Comparison of ENCODE assay signal across 17 cellular contexts in the genomic region with DNA sequence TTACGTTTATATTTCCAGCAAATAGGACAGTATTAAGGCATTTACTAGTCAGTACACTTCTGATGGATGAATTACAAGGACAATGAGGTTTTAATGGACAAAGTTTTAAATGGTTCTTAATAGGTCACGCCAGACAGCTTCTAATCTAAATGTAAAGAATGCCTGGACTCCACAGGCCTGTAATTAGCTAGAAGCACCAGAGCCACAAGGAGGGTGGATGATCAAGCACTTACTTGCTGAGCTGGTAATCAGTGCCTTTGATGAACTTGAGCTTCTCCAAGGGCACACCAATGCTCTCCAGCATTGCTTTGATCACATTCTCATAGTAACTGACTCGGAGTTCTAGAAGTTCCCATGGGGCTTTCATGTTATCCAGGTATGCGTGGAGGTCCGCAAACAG. TPM values are rescaled to one million over a fixed set of nuclear protein-coding genes. Genes with fewer than 3 reads are reported as not detected.
DNase-seq lines count a peak whose midpoint lies in the region; ATAC-seq and TF ChIP-seq lines count a peak whose summit lies in the region.
"Had no signal": no experiment of that assay in that cellular context is flagged by ENCODE, and none has a peak within 500 bp of the region (broad histone marks: within the 10 kb centered on the region; RNA-seq: fewer than 3 reads in every experiment).

No MANE protein-coding gene starts in this region.

- H3K4ac ChIP-seq in IMR-90 (ENCODE audit: low read depth, low read length) (no peak overlapping the region), mesendoderm (ENCODE audit: low read depth, low read length) (no peak overlapping the region)

- H3K79me1 ChIP-seq in IMR-90 (ENCODE audit: low read depth in 1 of 2, low read length in 2 of 2) (peaks cover 33 to 84% of the 10 kb centered on the region in 2 experiments), mesendoderm (ENCODE audit: low read length) (peaks cover 19% of the 10 kb centered on the region)

- H3K9me2 ChIP-seq in hepatocyte (replicated peaks; ENCODE audit: insufficient read depth): no peaks in the 10 kb centered on the region

- TF ChIP-seq RAD21 in IMR-90 (IDR thresholded peaks at IDR 0.05; ENCODE audit: low read length): no peak

- dilution Hi-C loops in IMR-90 (cut with HindIII; ENCODE audit: low sequenced_read_pairs, unreplicated experiment): no loop called here

- H2AK5ac ChIP-seq in IMR-90 (ENCODE audit: low read depth, low read length): no peak overlapping the region
- H2AK5ac ChIP-seq in mesendoderm (ENCODE audit: low read length): no peak overlapping the region

- H3K9ac ChIP-seq in IMR-90 (ENCODE audit: low read depth, low read length): no peak overlapping the region
- H3K9ac ChIP-seq in mesendoderm (ENCODE audit: low read length): no peak overlapping the region
- H3K9ac ChIP-seq: BLaER1 treated with 17β-estradiol and CSF1 and Interleukin-3, amounts not matched to agents 10 nM and 100 nM had no signal

- in situ Hi-C loops in IMR-90 (cut with MboI; ENCODE audit: low sequenced_read_pairs): no loop called here

- no peak for TF ChIP-seq POLR2A in IMR-90 (IDR thresholded peaks at IDR 0.05; ENCODE audit: low read depth, low read length)

- H3K23ac ChIP-seq in IMR-90 (ENCODE audit: low read depth, low read length) (peak overlapping the region; percentile 56; the same call in 1 of the 2 replicates), mesendoderm (ENCODE audit: low read length) (no peak overlapping the region)

- H4K5ac ChIP-seq in IMR-90 (ENCODE audit: low read depth, low read length): no peak overlapping the region
- H4K5ac ChIP-seq in mesendoderm (ENCODE audit: low read length): no peak overlapping the region

- 90% methylated on average over 2 of the region's 5 CpGs; no CpG with 5 or more reads in 1 of the 2 experiments for WGBS in IMR-90 (ENCODE audit: extremely low coverage in 2 of 2, insufficient read length in 1 of 2), 2 experiments
- WGBS in hepatocyte (ENCODE audit: low lambda C conversion rate, missing lambda C conversion rate): 61% methylated on average over 5 of the region's 5 CpGs
- no CpG with 5 or more reads among the region's 5 CpGs for WGBS in mesendoderm (ENCODE audit: extremely low coverage, insufficient coverage, low lambda C conversion rate)

- H3K9me1 ChIP-seq in IMR-90 (ENCODE audit: insufficient read depth, low read length): peaks cover 11% of the 10 kb centered on the region

- no peak overlapping the region for H2BK120ac ChIP-seq in IMR-90 (ENCODE audit: low read depth, low read length)
- no peak overlapping the region for H2BK120ac ChIP-seq in mesendoderm (ENCODE audit: low read depth, low read length)

- H3K27me3 Mint-ChIP-seq in Caco-2 (ENCODE audit: insufficient read depth, unreplicated experiment): no peaks in the 10 kb centered on the region
- H3K27me3 Mint-ChIP-seq: B cell, IgD-negative memory B cell had no signal

- H3K36me3 Mint-ChIP-seq in Caco-2 (ENCODE audit: insufficient read depth, unreplicated experiment): peaks cover 92% of the 10 kb centered on the region

- H3K9me3 ChIP-seq in Caco-2 (no peaks in the 10 kb centered on the region), IMR-90 (ENCODE audit: control insufficient read depth, insufficient read depth, low read length) (no peaks in the 10 kb centered on the region), hepatocyte (ENCODE audit: low read depth) (no peaks in the 10 kb centered on the region)

- H3K56ac ChIP-seq in IMR-90 (ENCODE audit: extremely low read depth, insufficient read depth, low read length) (no peak overlapping the region), mesendoderm (ENCODE audit: low read length) (no peak overlapping the region)

- H2BK5ac ChIP-seq in IMR-90 (ENCODE audit: low read depth, low read length, poor library complexity, severe bottlenecking): no peak overlapping the region
- H2BK5ac ChIP-seq in mesendoderm (ENCODE audit: low read length): peak overlapping the region; percentile 76

- H3K4me3 ChIP-seq in Caco-2 (ENCODE audit: low read depth, low read length): no peak overlapping the region
- H3K4me3 ChIP-seq in IMR-90 (ENCODE audit: insufficient read depth, low read depth, low read length): no peak overlapping the region
- no peak overlapping the region for H3K4me3 ChIP-seq in hepatocyte
- no peak overlapping the region for H3K4me3 ChIP-seq in mesendoderm (ENCODE audit: low read length)
- H3K4me3 ChIP-seq: BLaER1 treated with 17β-estradiol and CSF1 and Interleukin-3, amounts not matched to agents 10 nM and 100 nM; GM23338 had no signal

- H2BK15ac ChIP-seq in IMR-90 (ENCODE audit: low read depth, low read length): no peak overlapping the region
- no peak overlapping the region for H2BK15ac ChIP-seq in mesendoderm (replicated peaks; ENCODE audit: low read depth)

- H2AFZ ChIP-seq in IMR-90 (replicated peaks; ENCODE audit: low read length, poor library complexity) (no peak overlapping the region), hepatocyte (no peak overlapping the region)
- H2AFZ ChIP-seq: GM23338 had no signal

- CTCF ChIA-PET in Caco-2 (lab: Charles Lee) (no interaction called here), IMR-90 (lab: Yijun Ruan, JAX) (no interaction called here)

- no peaks in the 10 kb centered on the region for H3K36me3 ChIP-seq in Caco-2 (ENCODE audit: control insufficient read depth, insufficient read depth, low read length)
- peaks cover 35% of the 10 kb centered on the region for H3K36me3 ChIP-seq in IMR-90 (ENCODE audit: control insufficient read depth, insufficient read depth, low read length)
- no peaks in the 10 kb centered on the region for H3K36me3 ChIP-seq in hepatocyte (replicated peaks; ENCODE audit: insufficient read depth, low read depth)
- H3K36me3 ChIP-seq in mesendoderm (ENCODE audit: control insufficient read depth, insufficient read depth, low read length): peaks cover 16% of the 10 kb centered on the region

- POLR2A ChIA-PET in Caco-2 (lab: Charles Lee): interaction anchor here (0.5 kb wide), 1 partner anchor 290 kb away, joined by 3 read pairs; no protein-coding TSS in a partner anchor
- POLR2A ChIA-PET in IMR-90 (lab: Charles Lee; ENCODE audit: unreplicated experiment): no interaction called here

- no peak for ATAC-seq in IMR-90 (ENCODE audit: low read depth)
- ATAC-seq in GM19395 (IDR thresholded peaks at IDR 0.05; ENCODE audit: unreplicated experiment): no peak
- ATAC-seq: CD8-positive, alpha-beta T cell; GM23338 had no signal

- no peak overlapping the region for H3K14ac ChIP-seq in IMR-90 (replicated peaks; ENCODE audit: low read depth, low read length)

- H3K79me2 ChIP-seq in hepatocyte (peaks cover 73% of the 10 kb centered on the region), mesendoderm (ENCODE audit: control insufficient read depth, insufficient read depth, low read length) (peaks cover 70% of the 10 kb centered on the region)

- no peak overlapping the region for H4K8ac ChIP-seq in IMR-90 (ENCODE audit: low read depth in 2 of 2, low read length in 2 of 2)
- H4K8ac ChIP-seq in mesendoderm (ENCODE audit: low read depth, low read length): no peak overlapping the region

- H3K18ac ChIP-seq in IMR-90 (ENCODE audit: low read depth, low read length): no peak overlapping the region
- peak overlapping the region; percentile 12 for H3K18ac ChIP-seq in mesendoderm (ENCODE audit: low read length)

- no peak overlapping the region for H3K27ac ChIP-seq in IMR-90 (ENCODE audit: insufficient read depth, low read length)
- H3K27ac ChIP-seq in hepatocyte: peak overlapping the region; percentile 11
- H3K27ac ChIP-seq in mesendoderm (ENCODE audit: low read depth, low read length): peak overlapping the region; percentile 68
- H3K27ac ChIP-seq: BLaER1 treated with 17β-estradiol and CSF1 and Interleukin-3, amounts not matched to agents 10 nM and 100 nM; HL-60 had no signal

- peak overlapping the region; percentile 70 for H3K27ac Mint-ChIP-seq in Caco-2 (ENCODE audit: unreplicated experiment)
- H3K27ac Mint-ChIP-seq: B cell; CD8-positive, alpha-beta T cell; HFFc6 had no signal

- no peak for TF ChIP-seq CTCF in Caco-2 (IDR thresholded peaks at IDR 0.05; ENCODE audit: insufficient read depth in 1 of 2, low read depth in 1 of 2, low read length in 1 of 2, severe bottlenecking in 1 of 2, unreplicated experiment in 1 of 2)
- no peak for TF ChIP-seq CTCF in IMR-90 (conservative IDR thresholded peaks at IDR 0.05; ENCODE audit: low read depth, low read length)
- TF ChIP-seq CTCF in hepatocyte (IDR thresholded peaks at IDR 0.05; ENCODE audit: poor library complexity): no peak

- H3K4me2 ChIP-seq in IMR-90 (ENCODE audit: low read depth, low read length) (no peak overlapping the region), hepatocyte (no peak overlapping the region), mesendoderm (ENCODE audit: low read length) (no peak overlapping the region)
- H3K4me2 ChIP-seq: BLaER1 treated with 17β-estradiol and CSF1 and Interleukin-3, amounts not matched to agents 10 nM and 100 nM; GM23338 had no signal

- no peaks in the 10 kb centered on the region for H3K9me3 Mint-ChIP-seq in Caco-2 (ENCODE audit: unreplicated experiment)
- H3K9me3 Mint-ChIP-seq: CD8-positive, alpha-beta T cell; GM23338; HFFc6; IgD-negative memory B cell had no signal

- H3K4me3 Mint-ChIP-seq in Caco-2 (ENCODE audit: unreplicated experiment): no peak overlapping the region
- H3K4me3 Mint-ChIP-seq: B cell; CD8-positive, alpha-beta T cell; GM23338; HFFc6 had no signal

- H4K91ac ChIP-seq in IMR-90 (ENCODE audit: insufficient read depth, low read depth, low read length): no peak overlapping the region

- H4K20me1 ChIP-seq in IMR-90 (ENCODE audit: insufficient read depth, low read length) (peaks cover 64% of the 10 kb centered on the region), hepatocyte (ENCODE audit: insufficient read depth, poor library complexity, severe bottlenecking) (peaks cover 32% of the 10 kb centered on the region)

- intact Hi-C loops in Caco-2 (cut with micrococcal nuclease; ENCODE audit: unreplicated experiment) (no loop called here), IMR-90 (cut with micrococcal nuclease) (no loop called here)

- no peaks in the 10 kb centered on the region for H3K27me3 ChIP-seq in Caco-2 (replicated peaks; ENCODE audit: control insufficient read depth, insufficient read depth, low read length)
- no peaks in the 10 kb centered on the region for H3K27me3 ChIP-seq in IMR-90 (ENCODE audit: control insufficient read depth, insufficient read depth, low read length)
- no peaks in the 10 kb centered on the region for H3K27me3 ChIP-seq in hepatocyte
- no peaks in the 10 kb centered on the region for H3K27me3 ChIP-seq in mesendoderm (ENCODE audit: insufficient read depth, low read length, poor library complexity)
- H3K27me3 ChIP-seq: BLaER1 treated with 17β-estradiol and CSF1 and Interleukin-3, amounts not matched to agents 10 nM and 100 nM had no signal

- no peak for DNase-seq in Caco-2
- DNase-seq in IMR-90: no peak
- no peak for DNase-seq in hepatocyte (ENCODE audit: low spot score)
- DNase-seq in mesendoderm: peak; percentile 73
- no peak for DNase-seq in anterior cingulate cortex (lab: John Stamatoyannopoulos, UW)
- no peak for DNase-seq in stimulated activated CD4-positive, alpha-beta T cell treated with anti-CD3 and anti-CD28 coated beads, Interleukin-4, amount 100 ng/mL, for 4 hours
- DNase-seq: CD8-positive, alpha-beta T cell; DMS 273 treated with DMSO at 0.1 percent for 48 hours; DMS53; HCEC 1CT; HFFc6 had no signal

- BruUV-seq in Caco-2 (replicated peaks; lab: Mats Ljungman, UMichigan): no TSS peak
- BruUV-seq in IMR-90 (replicated peaks; lab: Mats Ljungman, UMichigan): no TSS peak

- no peak overlapping the region for H2AK9ac ChIP-seq in IMR-90 (replicated peaks; ENCODE audit: low read depth, low read length, poor library complexity)

- H2BK20ac ChIP-seq in IMR-90 (ENCODE audit: low read depth, low read length): no peak overlapping the region

- H3K4me1 Mint-ChIP-seq in Caco-2 (ENCODE audit: low read depth, unreplicated experiment): peaks cover 29% of the 10 kb centered on the region

- peaks cover 27% of the 10 kb centered on the region for H3K4me1 ChIP-seq in Caco-2
- H3K4me1 ChIP-seq in IMR-90 (ENCODE audit: control insufficient read depth, insufficient read depth, low read length): peaks cover 5% of the 10 kb centered on the region
- peaks cover 30% of the 10 kb centered on the region for H3K4me1 ChIP-seq in hepatocyte (ENCODE audit: insufficient read depth)
- H3K4me1 ChIP-seq in mesendoderm (ENCODE audit: control insufficient read depth, low read depth, low read length): peaks cover 23% of the 10 kb centered on the region

RNA-seq across cellular contexts. Expression of a gene that starts 6.8 kb away (rescaled TPM):
- 177 and 184 TPM in 2 replicates for total RNA-seq in Caco-2 (2022)
- 149 and 166 TPM in 2 replicates for total RNA-seq in IMR-90 (2012; rRNA removed)
- 62.3 and 100 TPM in 2 replicates for polyA plus RNA-seq in IMR-90 (2012; rRNA removed)
- 44.6 and 66.2 TPM in 2 replicates for polyA plus RNA-seq in IMR-90 (2012; cell fraction: cytosol; rRNA removed)
- polyA plus RNA-seq in IMR-90 (2012; cell fraction: nucleus; rRNA removed; ENCODE audit: low replicate concordance): 61.1 and 163 TPM in 2 replicates
- total RNA-seq in hepatocyte: 83.4 and 104 TPM in 2 replicates
- polyA plus RNA-seq in hepatocyte: 140 and 150 TPM in 2 replicates
- polyA plus RNA-seq in mesendoderm (2013, experiment 1 of 2): 217 TPM
- 220 TPM for polyA plus RNA-seq in mesendoderm (2013, experiment 2 of 2)

RNA-seq across cellular contexts. Expression of a gene that starts 7.1 kb away (rescaled TPM):
- total RNA-seq in Caco-2 (2022): 23.8 and 32.8 TPM in 2 replicates
- total RNA-seq in IMR-90 (2012; rRNA removed): 20.3 and 25.8 TPM in 2 replicates
- 12.6 and 13.9 TPM in 2 replicates for polyA plus RNA-seq in IMR-90 (2012; rRNA removed)
- polyA plus RNA-seq in IMR-90 (2012; cell fraction: cytosol; rRNA removed): 2.6 and 4.5 TPM in 2 replicates
- polyA plus RNA-seq in IMR-90 (2012; cell fraction: nucleus; rRNA removed; ENCODE audit: low replicate concordance): 8.9 and 48.4 TPM in 2 replicates
- 27.1 and 41.5 TPM in 2 replicates for total RNA-seq in hepatocyte
- 10.7 and 17.9 TPM in 2 replicates for polyA plus RNA-seq in hepatocyte
- polyA plus RNA-seq in mesendoderm (2013, experiment 1 of 2): 15.2 TPM
- 15.5 TPM for polyA plus RNA-seq in mesendoderm (2013, experiment 2 of 2)
